ENCODE assay signal across 9 cellular contexts in the genomic region with DNA sequence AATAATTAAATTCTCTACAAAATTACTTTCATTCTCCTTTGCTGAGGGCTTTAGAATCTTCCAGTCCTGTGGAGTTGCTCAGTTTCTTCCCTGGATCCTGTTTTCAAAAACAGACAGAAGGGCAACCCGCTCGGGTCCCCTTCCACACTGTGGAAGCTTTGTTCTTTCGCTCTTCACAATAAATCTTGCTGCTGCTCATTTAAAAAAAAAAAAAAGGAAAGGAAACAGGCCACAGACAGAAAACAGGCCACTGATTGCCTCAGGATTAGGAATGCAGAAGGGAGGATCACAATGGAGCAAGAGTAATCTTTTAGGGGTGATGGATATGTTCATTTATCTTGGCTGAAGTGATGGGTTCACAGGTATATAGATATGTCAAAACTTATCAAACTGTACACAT. TPM values are rescaled to one million over a fixed set of nuclear protein-coding genes. Genes with fewer than 3 reads are reported as not detected.
A peak's percentile ranks its signal among the peaks of the same experiment; 100 is the strongest.
DNase-seq lines count a peak whose midpoint lies in the region; ATAC-seq and TF ChIP-seq lines count a peak whose summit lies in the region.
"Had no signal": no experiment of that assay in that cellular context is flagged by ENCODE, and none has a peak within 500 bp of the region (broad histone marks: within the 10 kb centered on the region; RNA-seq: fewer than 3 reads in every experiment).

No MANE protein-coding gene starts in this region.

- H3K4me2 ChIP-seq in Loucy (ENCODE audit: low read depth, low read length, poor library complexity, severe bottlenecking) (peak overlapping the region; percentile 98), mesendoderm (ENCODE audit: low read length) (no peak overlapping the region)

- H3K18ac ChIP-seq in mesendoderm (ENCODE audit: low read length) = no peak overlapping the region

- peaks cover 6% of the 10 kb centered on the region for H4K20me1 ChIP-seq in Loucy (ENCODE audit: insufficient read depth, low read length, poor library complexity, severe bottlenecking)

- H3K27ac ChIP-seq in mesendoderm (ENCODE audit: low read depth, low read length) (no peak overlapping the region), suprapubic skin (peak overlapping the region; percentile 92)

- H3K79me2 ChIP-seq in Loucy (ENCODE audit: insufficient read depth, low read length) (peaks cover 31% of the 10 kb centered on the region), mesendoderm (ENCODE audit: control insufficient read depth, insufficient read depth, low read length) (no peaks in the 10 kb centered on the region)

- peak overlapping the region; percentile 66 for H3K4me3 Mint-ChIP-seq in dendritic cell treated with granulocyte-macrophage colony-stimulating factor and Interleukin-4, amounts not matched to agents 40 ng/mL and 50 ng/mL, for 4 days
- H3K4me3 Mint-ChIP-seq in activated T-helper 1 cell treated with anti-CD3 and anti-CD28 coated beads, Interleukin-12 subunit alpha, Interleukin-12 subunit beta, Interleukin-2, Interleukin-4 antibody, amounts not matched to agents 30 ng/mL and 10 ng/mL and 1 ng/mL, durations not matched to agents 14 hours and 24 hours and 36 hours = no peak overlapping the region

- H2AK5ac ChIP-seq in mesendoderm (ENCODE audit: low read length) = no peak overlapping the region

- peaks cover 10% of the 10 kb centered on the region for H3K9me3 Mint-ChIP-seq in dendritic cell treated with granulocyte-macrophage colony-stimulating factor and Interleukin-4, amounts not matched to agents 40 ng/mL and 50 ng/mL, for 4 days
- peaks cover 6% of the 10 kb centered on the region for H3K9me3 Mint-ChIP-seq in activated T-helper 1 cell treated with anti-CD3 and anti-CD28 coated beads, Interleukin-12 subunit alpha, Interleukin-12 subunit beta, Interleukin-2, Interleukin-4 antibody, amounts not matched to agents 30 ng/mL and 10 ng/mL and 1 ng/mL, durations not matched to agents 14 hours and 24 hours and 36 hours

- no peak for TF ChIP-seq POLR2A in suprapubic skin (IDR thresholded peaks at IDR 0.05)

- TF ChIP-seq CTCF in Loucy (conservative IDR thresholded peaks at IDR 0.05; ENCODE audit: low read length) (no peak), suprapubic skin (IDR thresholded peaks at IDR 0.05) (no peak)

- peaks cover 26% of the 10 kb centered on the region for H3K4me1 Mint-ChIP-seq in dendritic cell treated with granulocyte-macrophage colony-stimulating factor and Interleukin-4, amounts not matched to agents 40 ng/mL and 50 ng/mL, for 4 days (ENCODE audit: low read depth)
- peaks cover 27% of the 10 kb centered on the region for H3K4me1 Mint-ChIP-seq in activated T-helper 1 cell treated with anti-CD3 and anti-CD28 coated beads, Interleukin-12 subunit alpha, Interleukin-12 subunit beta, Interleukin-2, Interleukin-4 antibody, amounts not matched to agents 30 ng/mL and 10 ng/mL and 1 ng/mL, durations not matched to agents 14 hours and 24 hours and 36 hours (ENCODE audit: low read depth)

- H2BK120ac ChIP-seq in mesendoderm (ENCODE audit: low read depth, low read length) = no peak overlapping the region

- H3F3A ChIP-seq in Loucy (ENCODE audit: low read depth) = no peaks in the 10 kb centered on the region

- H3K9me3 ChIP-seq in Loucy (ENCODE audit: insufficient read depth, low read depth, low read length) (no peaks in the 10 kb centered on the region; the same call in 1 of the 2 replicates), suprapubic skin (no peaks in the 10 kb centered on the region)

- H3K27me3 ChIP-seq in Loucy (ENCODE audit: insufficient read depth, low read length, poor library complexity, severe bottlenecking) (no peaks in the 10 kb centered on the region), mesendoderm (ENCODE audit: insufficient read depth, low read length, poor library complexity) (no peaks in the 10 kb centered on the region), suprapubic skin (no peaks in the 10 kb centered on the region)

- DNase-seq in mesendoderm = peak; percentile 46
- DNase-seq in suprapubic skin (ENCODE audit: low spot score in 2 of 2) = no peak
- no peak for DNase-seq in iPS-NIHi11 (ENCODE audit: low spot score)
- no peak for DNase-seq in activated T-helper 1 cell treated with anti-CD3 and anti-CD28 coated beads, Interleukin-12 subunit alpha, Interleukin-12 subunit beta, Interleukin-2, Interleukin-4 antibody, amounts not matched to agents 30 ng/mL and 10 ng/mL and 1 ng/mL, durations not matched to agents 14 hours and 24 hours and 36 hours (ENCODE audit: low spot score)

- TF ChIP-seq EP300 in suprapubic skin (IDR thresholded peaks at IDR 0.05) = no peak

- H3K4me1 ChIP-seq in Loucy (ENCODE audit: insufficient read depth, low read length, poor library complexity, severe bottlenecking) (peaks cover 40% of the 10 kb centered on the region), mesendoderm (ENCODE audit: control insufficient read depth, low read depth, low read length) (peaks cover 4% of the 10 kb centered on the region), suprapubic skin (peaks cover 30% of the 10 kb centered on the region)

- ATAC-seq in GM18519 (IDR thresholded peaks at IDR 0.05; ENCODE audit: low FRiP score, unreplicated experiment) = no peak
- no peak for ATAC-seq in HG02840 (IDR thresholded peaks at IDR 0.05; ENCODE audit: low FRiP score, unreplicated experiment)

- H3K79me1 ChIP-seq in mesendoderm (ENCODE audit: low read length) = no peaks in the 10 kb centered on the region

- no peak overlapping the region for H3K4ac ChIP-seq in mesendoderm (ENCODE audit: low read depth, low read length)

- intact Hi-C loops in dendritic cell treated with granulocyte-macrophage colony-stimulating factor and Interleukin-4, amounts not matched to agents 40 ng/mL and 50 ng/mL, for 4 days (cut with micrococcal nuclease) = no loop called here
- intact Hi-C loops in activated T-helper 1 cell treated with anti-CD3 and anti-CD28 coated beads, Interleukin-12 subunit alpha, Interleukin-12 subunit beta, Interleukin-2, Interleukin-4 antibody, amounts not matched to agents 30 ng/mL and 10 ng/mL and 1 ng/mL, durations not matched to agents 14 hours and 24 hours and 36 hours (cut with micrococcal nuclease) = loop anchor here (5.0 kb wide), 1 partner anchor 96 kb away; no protein-coding TSS in a partner anchor

- H3K56ac ChIP-seq in mesendoderm (ENCODE audit: low read length) = peak overlapping the region; percentile 8

- no peak overlapping the region for H4K5ac ChIP-seq in mesendoderm (ENCODE audit: low read length)

- H2AFZ ChIP-seq in Loucy (ENCODE audit: low read length) = peak overlapping the region; percentile 69

- H3K23ac ChIP-seq in mesendoderm (ENCODE audit: low read length) = no peak overlapping the region

- no peak overlapping the region for H4K8ac ChIP-seq in mesendoderm (ENCODE audit: low read depth, low read length)

- H3K36me3 ChIP-seq in Loucy (ENCODE audit: insufficient read depth, low read length) (no peaks in the 10 kb centered on the region), mesendoderm (ENCODE audit: control insufficient read depth, insufficient read depth, low read length) (no peaks in the 10 kb centered on the region), suprapubic skin (no peaks in the 10 kb centered on the region)

- WGBS in mesendoderm (ENCODE audit: extremely low coverage, insufficient coverage, low lambda C conversion rate) = no CpG with 5 or more reads among the region's 3 CpGs
- WGBS in suprapubic skin = 33% methylated on average over 3 of the region's 3 CpGs

- H2BK5ac ChIP-seq in mesendoderm (ENCODE audit: low read length) = no peak overlapping the region

- no peaks in the 10 kb centered on the region for H3K9me2 ChIP-seq in Loucy (replicated peaks; ENCODE audit: low read depth, low read length)

- H3K36me3 Mint-ChIP-seq in dendritic cell treated with granulocyte-macrophage colony-stimulating factor and Interleukin-4, amounts not matched to agents 40 ng/mL and 50 ng/mL, for 4 days (ENCODE audit: low read depth) = peaks cover 27% of the 10 kb centered on the region
- peaks cover 2% of the 10 kb centered on the region for H3K36me3 Mint-ChIP-seq in activated T-helper 1 cell treated with anti-CD3 and anti-CD28 coated beads, Interleukin-12 subunit alpha, Interleukin-12 subunit beta, Interleukin-2, Interleukin-4 antibody, amounts not matched to agents 30 ng/mL and 10 ng/mL and 1 ng/mL, durations not matched to agents 14 hours and 24 hours and 36 hours (ENCODE audit: low read depth)

- H3K4me3 ChIP-seq in Loucy (ENCODE audit: low read length, poor library complexity, severe bottlenecking) (no peak overlapping the region), mesendoderm (ENCODE audit: low read length) (no peak overlapping the region), suprapubic skin (peak overlapping the region; percentile 78)

- peak overlapping the region; percentile 38 for H3K9ac ChIP-seq in Loucy (ENCODE audit: low read depth, low read length, poor library complexity, severe bottlenecking)
- no peak overlapping the region for H3K9ac ChIP-seq in mesendoderm (ENCODE audit: low read length)

- no peak overlapping the region for H2BK15ac ChIP-seq in mesendoderm (replicated peaks; ENCODE audit: low read depth)

- peak overlapping the region; percentile 97 for H3K27ac Mint-ChIP-seq in dendritic cell treated with granulocyte-macrophage colony-stimulating factor and Interleukin-4, amounts not matched to agents 40 ng/mL and 50 ng/mL, for 4 days
- H3K27ac Mint-ChIP-seq in activated T-helper 1 cell treated with anti-CD3 and anti-CD28 coated beads, Interleukin-12 subunit alpha, Interleukin-12 subunit beta, Interleukin-2, Interleukin-4 antibody, amounts not matched to agents 30 ng/mL and 10 ng/mL and 1 ng/mL, durations not matched to agents 14 hours and 24 hours and 36 hours = no peak overlapping the region

- no peaks in the 10 kb centered on the region for H3K27me3 Mint-ChIP-seq in dendritic cell treated with granulocyte-macrophage colony-stimulating factor and Interleukin-4, amounts not matched to agents 40 ng/mL and 50 ng/mL, for 4 days
- H3K27me3 Mint-ChIP-seq in activated T-helper 1 cell treated with anti-CD3 and anti-CD28 coated beads, Interleukin-12 subunit alpha, Interleukin-12 subunit beta, Interleukin-2, Interleukin-4 antibody, amounts not matched to agents 30 ng/mL and 10 ng/mL and 1 ng/mL, durations not matched to agents 14 hours and 24 hours and 36 hours (ENCODE audit: insufficient read depth) = no peaks in the 10 kb centered on the region

RNA-seq across cellular contexts. Expression of gene HIGD1C, which starts 29.5 kb away (rescaled TPM):
- polyA plus RNA-seq in mesendoderm (2013, experiment 1 of 2) = not detected
- not detected for polyA plus RNA-seq in mesendoderm (2013, experiment 2 of 2)
- total RNA-seq in suprapubic skin = not detected
- not detected in 2 replicates for total RNA-seq in activated T-helper 1 cell treated with anti-CD3 and anti-CD28 coated beads, Interleukin-12 subunit alpha, Interleukin-12 subunit beta, Interleukin-2, Interleukin-4 antibody, amounts not matched to agents 30 ng/mL and 10 ng/mL and 1 ng/mL, durations not matched to agents 14 hours and 24 hours and 36 hours
- total RNA-seq: kidney epithelial cell had no signal
